In genomic region chr7:157112706-157113105, GRCh38 we compare ENCODE assay signal across 7 cellular contexts.
"Had no signal": no experiment of that assay in that cellular context is flagged by ENCODE, and none has a peak within 500 bp of the region (broad histone marks: within the 10 kb centered on the region; RNA-seq: fewer than 3 reads in every experiment).

No MANE protein-coding gene starts in this region.

- H3K4me1 ChIP-seq: HAP-1 had no signal

- DNase-seq: GM23248, GOT3, H7, HFFc6 had no signal

- H3K27ac ChIP-seq: GM23248, HL-60 had no signal

- H3K36me3 ChIP-seq: HAP-1 had no signal

- H3K27ac Mint-ChIP-seq: HFFc6, IgD-negative memory B cell had no signal

- H3K4me3 ChIP-seq: GM23248, HAP-1 had no signal

- H3K4me1 Mint-ChIP-seq: IgD-negative memory B cell had no signal

- H3K4me3 Mint-ChIP-seq: HFFc6, IgD-negative memory B cell had no signal

- H3K36me3 Mint-ChIP-seq: IgD-negative memory B cell had no signal
